In the genomic region with DNA sequence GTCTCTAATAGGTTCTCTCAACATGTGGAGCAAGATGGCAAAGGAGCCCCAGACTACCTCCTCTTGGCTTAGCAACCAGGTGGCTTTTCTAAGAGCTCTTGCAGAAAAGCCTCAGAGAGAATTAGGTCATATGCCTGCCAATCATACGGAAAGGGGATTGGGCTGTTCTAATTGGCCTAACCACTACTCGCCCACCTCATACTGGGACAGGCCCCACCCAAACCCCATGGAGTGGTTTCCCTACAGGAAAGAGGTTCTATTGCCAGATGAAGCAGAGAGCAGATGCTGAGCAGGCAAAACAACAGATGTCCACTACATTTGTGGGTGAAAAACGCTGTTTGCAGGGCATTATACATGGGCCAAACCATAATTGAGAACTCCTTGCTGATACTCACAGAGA, we compare ENCODE assay signal across 16 cellular contexts. TPM values are rescaled to one million over a fixed set of nuclear protein-coding genes. Genes with fewer than 3 reads are reported as not detected.
A peak's percentile ranks its signal among the peaks of the same experiment; 100 is the strongest.
DNase-seq lines count a peak whose midpoint lies in the region; ATAC-seq, FAIRE-seq and TF ChIP-seq lines count a peak whose summit lies in the region.
"Had no signal": no experiment of that assay in that cellular context is flagged by ENCODE, and none has a peak within 500 bp of the region (broad histone marks: within the 10 kb centered on the region; RNA-seq: fewer than 3 reads in every experiment).

No MANE protein-coding gene starts in this region.

- ATAC-seq in A549 (no peak), HCT116 (0 out of 2 replicates have a peak, but pooled peaks have one; percentile 31), upper lobe of right lung (no peak)
- ATAC-seq: effector memory CD8-positive, alpha-beta T cell; stimulated activated effector memory CD8-positive, alpha-beta T cell treated with anti-CD3 and anti-CD28 coated beads, Interleukin-12 subunit alpha, Interleukin-12 subunit beta, amount 100 ng/mL, for 72 hours had no signal

- no peaks in the 10 kb centered on the region for H3K79me2 ChIP-seq in HCT116 (ENCODE audit: insufficient read depth, low read length)

- intact Hi-C loops in HCT116 (cut with micrococcal nuclease): no loop called here
- intact Hi-C loops in upper lobe of right lung (cut with DNase I): no loop called here

- POLR2A ChIA-PET in A549 (lab: Yijun Ruan, JAX) (no interaction called here), HCT116 (lab: Charles Lee) (no interaction called here)

- no TSS peak for BruUV-seq in HCT116 (replicated peaks; lab: Mats Ljungman, UMichigan)

- no peaks in the 10 kb centered on the region for H4K20me1 ChIP-seq in HCT116 (ENCODE audit: insufficient read depth)

- no peaks in the 10 kb centered on the region for H3K9me2 ChIP-seq in HCT116 (ENCODE audit: insufficient read depth)

- H3K36me3 ChIP-seq in HCT116 (ENCODE audit: control insufficient read depth in 1 of 2, insufficient read depth in 2 of 2, low read length in 2 of 2) (no peaks in the 10 kb centered on the region), upper lobe of right lung (no peaks in the 10 kb centered on the region)
- H3K36me3 ChIP-seq: neutrophil, WERI-Rb-1 had no signal

- no peak for TF ChIP-seq EP300 in A549 (IDR thresholded peaks at IDR 0.05)

- no peaks in the 10 kb centered on the region for H3K9me3 ChIP-seq in A549
- no peaks in the 10 kb centered on the region for H3K9me3 ChIP-seq in HCT116 (ENCODE audit: control insufficient read depth in 1 of 2, insufficient read depth in 1 of 2, low read depth in 1 of 2, low read length in 2 of 2)
- H3K9me3 ChIP-seq in upper lobe of right lung: no peaks in the 10 kb centered on the region
- H3K9me3 ChIP-seq: neutrophil had no signal

- TF ChIP-seq POLR2A in A549 (IDR thresholded peaks at IDR 0.05; ENCODE audit: low read length) (no peak), HCT116 (IDR thresholded peaks at IDR 0.05; ENCODE audit: borderline replicate concordance, extremely low read depth, insufficient read depth, insufficient read length) (no peak)

- RAD21 ChIA-PET in HCT116 (lab: Charles Lee; ENCODE audit: low non-redundant PET in 1 of 2, low total read pairs in 2 of 2, uncharacterized antibody in 2 of 2, unreplicated experiment in 2 of 2): no interaction called here

- H3K4me1 ChIP-seq in A549 (peaks cover 22% of the 10 kb centered on the region; the same call in 2 of the 3 replicates), HCT116 (ENCODE audit: control insufficient read depth in 1 of 2, insufficient read depth in 2 of 2, low read length in 2 of 2) (peaks cover 0 to 45% of the 10 kb centered on the region in 2 experiments; a peak in 2 of 4 replicates), upper lobe of right lung (peaks cover 20% of the 10 kb centered on the region)

- no peak overlapping the region for H3K9ac ChIP-seq in HCT116 (ENCODE audit: low read length)

- in situ Hi-C loops in ACHN (cut with HindIII; ENCODE audit: low pct_ligation_motif_present, low pct_unique_long_range_greater_than_20kb, low sequenced_read_pairs): no loop called here

- H2AFZ ChIP-seq in HCT116 (ENCODE audit: low read depth, low read length, poor library complexity, severe bottlenecking): no peak overlapping the region

- TF ChIP-seq CTCF in A549 (IDR thresholded peaks at IDR 0.05) (no peak), HCT116 (IDR thresholded peaks at IDR 0.05 in 2 of 3, conservative IDR thresholded peaks at IDR 0.05 in 1 of 3; ENCODE audit: borderline replicate concordance in 1 of 3, insufficient read depth in 1 of 3, low read depth in 2 of 3, low read length in 2 of 3) (no peak), foreskin fibroblast (IDR thresholded peaks at IDR 0.05; ENCODE audit: low read depth, low read length) (no peak), upper lobe of right lung (IDR thresholded peaks at IDR 0.05) (no peak)

- no peak for DNase-seq in A549 (ENCODE audit: low read depth in 1 of 2, low spot score in 1 of 2)
- no peak for DNase-seq in HCT116 (ENCODE audit: low read depth, low spot score)
- DNase-seq in NCI-H82 treated with DMSO at 0.1 percent for 48 hours (lab: John Stamatoyannopoulos, UW; ENCODE audit: unreplicated experiment): peak; percentile 94
- DNase-seq in foreskin fibroblast: peak; percentile 63 to 74
- no peak for DNase-seq in stimulated activated CD4-positive, alpha-beta T cell treated with anti-CD3 and anti-CD28 coated beads, Interleukin-12 subunit alpha, Interleukin-12 subunit beta, amount 100 ng/mL, for 4 hours
- no peak for DNase-seq in upper lobe of right lung
- DNase-seq in SHP77 treated with DMSO at 0.1 percent for 48 hours (lab: John Stamatoyannopoulos, UW): no peak
- no peak for DNase-seq in ACHN
- DNase-seq: activated naive CD4-positive, alpha-beta T cell treated with Interleukin-2 at 50 U/mL for 16 hours; AML-193; effector memory CD8-positive, alpha-beta T cell; OCI-M1; WERI-Rb-1 had no signal

- H3K27me3 ChIP-seq in HCT116 (ENCODE audit: insufficient read depth, low read length): no peaks in the 10 kb centered on the region
- no peaks in the 10 kb centered on the region for H3K27me3 ChIP-seq in upper lobe of right lung

- WGBS in A549 (ENCODE audit: missing lambda C conversion rate): 81% methylated on average over 3 of the region's 3 CpGs

- H3K27ac ChIP-seq in A549 (no peak overlapping the region), HCT116 (ENCODE audit: low read depth, low read length) (no peak overlapping the region), upper lobe of right lung (no peak overlapping the region)
- H3K27ac ChIP-seq: neutrophil, WERI-Rb-1 had no signal

- no peak for FAIRE-seq in A549 (lab: Jason Lieb, UNC)
- FAIRE-seq: frontal cortex had no signal

- H3K4me3 ChIP-seq in A549: no peak overlapping the region
- no peak overlapping the region for H3K4me3 ChIP-seq in HCT116 (replicated peaks in 1 of 2; ENCODE audit: low read depth in 1 of 2, low read length in 2 of 2)
- no peak overlapping the region for H3K4me3 ChIP-seq in foreskin fibroblast (ENCODE audit: low read depth in 1 of 2, low read length in 2 of 2)
- H3K4me3 ChIP-seq in upper lobe of right lung: no peak overlapping the region

- CTCF ChIA-PET in A549 (lab: Yijun Ruan, JAX): no interaction called here
- CTCF ChIA-PET in HCT116 (lab: Charles Lee): no interaction called here

- no peak overlapping the region for H3K4me2 ChIP-seq in A549
- H3K4me2 ChIP-seq in HCT116 (ENCODE audit: low read length): no peak overlapping the region

- TF ChIP-seq RAD21 in A549 (conservative IDR thresholded peaks at IDR 0.05 in 1 of 2, IDR thresholded peaks at IDR 0.05 in 1 of 2) (no peak), HCT116 (IDR thresholded peaks at IDR 0.05; ENCODE audit: low read depth) (no peak)

TF ChIP-seq in A549, 52 proteins besides CTCF, POLR2A, EP300 and RAD21:
- TF ChIP-seq KDM5A (IDR thresholded peaks at IDR 0.05) (no peak), JUNB (IDR thresholded peaks at IDR 0.05) (no peak), ZFP36 (IDR thresholded peaks at IDR 0.05; ENCODE audit: borderline replicate concordance, partially characterized antibody) (no peak), MAFK (IDR thresholded peaks at IDR 0.05; ENCODE audit: partially characterized antibody) (peak; percentile 27)

TF ChIP-seq in HCT116, 20 proteins besides CTCF, POLR2A, EP300 and RAD21 (continues in another document):
- TF ChIP-seq FOSL1 (IDR thresholded peaks at IDR 0.05; ENCODE audit: low read depth): no peak
- no peak for TF ChIP-seq ELF1 (IDR thresholded peaks at IDR 0.05; ENCODE audit: borderline replicate concordance, low read depth)
- TF ChIP-seq ZFX (IDR thresholded peaks at IDR 0.05): no peak
- no peak for TF ChIP-seq EZH2 (IDR thresholded peaks at IDR 0.05)
- no peak for TF ChIP-seq POLR2AphosphoS5 (IDR thresholded peaks at IDR 0.05; ENCODE audit: low read depth, low read length)
- no peak for TF ChIP-seq EGR1 (IDR thresholded peaks at IDR 0.05; ENCODE audit: low read depth)
- TF ChIP-seq JUND (IDR thresholded peaks at IDR 0.05): no peak
- no peak for TF ChIP-seq MAX (IDR thresholded peaks at IDR 0.05)
- no peak for TF ChIP-seq TCF7L2 (IDR thresholded peaks at IDR 0.05; ENCODE audit: borderline replicate concordance, extremely low read depth, insufficient read depth, insufficient read length)
- TF ChIP-seq CBX3 (IDR thresholded peaks at IDR 0.05; ENCODE audit: low read depth): no peak
- no peak for TF ChIP-seq ZNF274 (IDR thresholded peaks at IDR 0.05; ENCODE audit: low read depth, low read length)
- no peak for TF ChIP-seq SIN3A (IDR thresholded peaks at IDR 0.05; ENCODE audit: low read depth)
- no peak for TF ChIP-seq CEBPB (IDR thresholded peaks at IDR 0.05; ENCODE audit: low read depth)
- TF ChIP-seq, protein P1, sequence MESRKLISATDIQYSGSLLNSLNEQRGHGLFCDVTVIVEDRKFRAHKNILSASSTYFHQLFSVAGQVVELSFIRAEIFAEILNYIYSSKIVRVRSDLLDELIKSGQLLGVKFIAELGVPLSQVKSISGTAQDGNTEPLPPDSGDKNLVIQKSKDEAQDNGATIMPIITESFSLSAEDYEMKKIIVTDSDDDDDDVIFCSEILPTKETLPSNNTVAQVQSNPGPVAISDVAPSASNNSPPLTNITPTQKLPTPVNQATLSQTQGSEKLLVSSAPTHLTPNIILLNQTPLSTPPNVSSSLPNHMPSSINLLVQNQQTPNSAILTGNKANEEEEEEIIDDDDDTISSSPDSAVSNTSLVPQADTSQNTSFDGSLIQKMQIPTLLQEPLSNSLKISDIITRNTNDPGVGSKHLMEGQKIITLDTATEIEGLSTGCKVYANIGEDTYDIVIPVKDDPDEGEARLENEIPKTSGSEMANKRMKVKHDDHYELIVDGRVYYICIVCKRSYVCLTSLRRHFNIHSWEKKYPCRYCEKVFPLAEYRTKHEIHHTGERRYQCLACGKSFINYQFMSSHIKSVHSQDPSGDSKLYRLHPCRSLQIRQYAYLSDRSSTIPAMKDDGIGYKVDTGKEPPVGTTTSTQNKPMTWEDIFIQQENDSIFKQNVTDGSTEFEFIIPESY (IDR thresholded peaks at IDR 0.05; ENCODE audit: extremely low read depth, insufficient replicate concordance, low read length): no peak
- no peak for TF ChIP-seq ATF3 (IDR thresholded peaks at IDR 0.05)
- TF ChIP-seq EZH2phosphoT487 (IDR thresholded peaks at IDR 0.05; ENCODE audit: borderline replicate concordance): no peak

RNA-seq across cellular contexts. Expression of gene ABLIM3, which starts 29.0 kb away (rescaled TPM):
- polyA plus RNA-seq in A549 (2011; rRNA removed) (2.7 and 3.5 TPM in 2 replicates), A549 (2017; fragmentation: RNase III; extraction: RNeasy Plus Mini Kit Qiagen cat#74134 plus additional on column Dnase treatment) (3.0 to 4.0 TPM (median 3.6 TPM) in 3 replicates)
- polyA plus RNA-seq in A549 (2012; cell fraction: cytosol; rRNA removed): 2.0 and 2.4 TPM in 2 replicates
- polyA plus RNA-seq in A549 (2012; cell fraction: nucleus; rRNA removed): 3.5 and 4.4 TPM in 2 replicates
- 6.4 and 7.7 TPM in 2 replicates for polyA minus RNA-seq in A549 (2011; rRNA and poly(A)+ RNA removed)
- total RNA-seq in HCT116 (2021; ENCODE audit: unreplicated experiment) (14.3 TPM), upper lobe of right lung (31.9 TPM)
- polyA plus RNA-seq in HCT116 (2012): 17.5 and 19.4 TPM in 2 replicates

Comparison
In these comparisons a context has a peak if more than half of its experiments do, and no peak if none do; other contexts are left out.
1. DNase-seq: peak in NCI-H82 treated with DMSO at 0.1 percent for 48 hours (single experiment) and foreskin fibroblast (2 of 2); none in A549 (0 of 2), HCT116 (single experiment), stimulated activated CD4-positive, alpha-beta T cell treated with anti-CD3 and anti-CD28 coated beads, Interleukin-12 subunit alpha, Interleukin-12 subunit beta, amount 100 ng/mL, for 4 hours (single experiment), upper lobe of right lung (single experiment), SHP77 treated with DMSO at 0.1 percent for 48 hours (single experiment) and ACHN (single experiment).